Comparison of ENCODE assay signal across 1 cellular context in genomic region chr6:11414564-11414963, GRCh38.
A peak's percentile ranks its signal among the peaks of the same experiment; 100 is the strongest.
TF ChIP-seq lines count a peak whose summit lies in the region.

No MANE protein-coding gene starts in this region.

TF ChIP-seq in HepG2, 621 proteins besides CTCF, POLR2A, EP300 and RAD21 (continued from another document):
- 0 out of 2 replicates have a peak, but pooled peaks have one; percentile 28 for TF ChIP-seq IKZF5 (CRISPR knock-in tag; IDR thresholded peaks at IDR 0.05)
- no peak for TF ChIP-seq HNRNPH1 (optimal IDR thresholded peaks at IDR 0.05; ENCODE audit: low read depth, low read length)
- TF ChIP-seq RXRB (CRISPR knock-in tag; IDR thresholded peaks at IDR 0.05; ENCODE audit: borderline replicate concordance) = peak; percentile 65
- TF ChIP-seq ZBTB40 (IDR thresholded peaks at IDR 0.05) = no peak
- TF ChIP-seq ZBTB40 (CRISPR knock-in tag; IDR thresholded peaks at IDR 0.05) = peak; percentile 77; the same call in 1 of the 2 replicates
- peak; percentile 75; the same call in 1 of the 2 replicates for TF ChIP-seq RFX5 (IDR thresholded peaks at IDR 0.05; ENCODE audit: low read depth, low read length)
- peak; percentile 56 for TF ChIP-seq CREM (IDR thresholded peaks at IDR 0.05)
- TF ChIP-seq CREM (CRISPR knock-in tag; IDR thresholded peaks at IDR 0.05) = no peak
- no peak for TF ChIP-seq DPF2 (CRISPR knock-in tag; IDR thresholded peaks at IDR 0.05; ENCODE audit: borderline replicate concordance, low read depth)
- no peak for TF ChIP-seq ZC3H13 (CRISPR knock-in tag; IDR thresholded peaks at IDR 0.05)
